1 cellular context compared by ENCODE assay signal in genomic region chr18:56891870-56892269, GRCh38.
TF ChIP-seq lines count a peak whose summit lies in the region.

No MANE protein-coding gene starts in this region.

TF ChIP-seq in HepG2, 621 proteins besides CTCF, POLR2A, EP300 and RAD21:
- TF ChIP-seq ATF7 (IDR thresholded peaks at IDR 0.05) (peak; percentile 59), ATF7 (CRISPR knock-in tag; IDR thresholded peaks at IDR 0.05) (no peak), ZNF652 (CRISPR knock-in tag; IDR thresholded peaks at IDR 0.05; ENCODE audit: borderline replicate concordance, low read depth) (no peak)
